8 cellular contexts compared by ENCODE assay signal in genomic region chr7:132614428-132615076, GRCh38. TPM values are rescaled to one million over a fixed set of nuclear protein-coding genes. Genes with fewer than 3 reads are reported as not detected.
DNase-seq lines count a peak whose midpoint lies in the region; ATAC-seq and TF ChIP-seq lines count a peak whose summit lies in the region.

No MANE protein-coding gene starts in this region.

- no peaks in the 10 kb centered on the region for H3K9me3 ChIP-seq in MG63
- H3K9me3 ChIP-seq in esophagus muscularis mucosa, result no peaks in the 10 kb centered on the region

- H3K36me3 ChIP-seq in MG63 (no peaks in the 10 kb centered on the region), esophagus muscularis mucosa (no peaks in the 10 kb centered on the region)

- DNase-seq in MG63 (peak; percentile 14), esophagus muscularis mucosa (ENCODE audit: extremely low spot score) (no peak), naive B cell (no peak), OCI-M2 (lab: John Stamatoyannopoulos, UW; ENCODE audit: unreplicated experiment) (no peak)
- no peak for DNase-seq in activated CD4-positive, alpha-beta memory T cell treated with anti-CD3 and anti-CD28 coated beads, Interleukin-2, amount 10 ng/mL, durations not matched to agents 7 days and 5 days

- CTCF ChIA-PET in activated CD4-positive, alpha-beta memory T cell treated with anti-CD3 and anti-CD28 coated beads, Interleukin-2, amount 10 ng/mL, durations not matched to agents 7 days and 5 days (lab: Charles Lee), result no interaction called here

- ATAC-seq in naive B cell (ENCODE audit: low read depth in 2 of 2), result no peak
- no peak for ATAC-seq in GM18868 (IDR thresholded peaks at IDR 0.05; ENCODE audit: unreplicated experiment)
- no peak for ATAC-seq in GM21515 (IDR thresholded peaks at IDR 0.05; ENCODE audit: unreplicated experiment)

- TF ChIP-seq POLR2A in esophagus muscularis mucosa (IDR thresholded peaks at IDR 0.05; ENCODE audit: low read depth), result no peak

- TF ChIP-seq CTCF in C4-2B (conservative IDR thresholded peaks at IDR 0.05), result peak; percentile 22; the same call in 1 of the 2 replicates
- TF ChIP-seq CTCF in esophagus muscularis mucosa (IDR thresholded peaks at IDR 0.05), result peak in 1 of 3 experiments; percentile 12

- 25% methylated on average over 19 of the region's 19 CpGs for WGBS in esophagus muscularis mucosa

- H3K27ac Mint-ChIP-seq in naive B cell, result peak overlapping the region in 2 of 6 donors; percentile 11 to 64
- H3K27ac Mint-ChIP-seq in activated CD4-positive, alpha-beta memory T cell treated with anti-CD3 and anti-CD28 coated beads, Interleukin-2, amount 10 ng/mL, durations not matched to agents 7 days and 5 days, result no peak overlapping the region

- no peak for TF ChIP-seq EP300 in esophagus muscularis mucosa (IDR thresholded peaks at IDR 0.05)

- peaks cover 0 to 3% (median 0%) of the 10 kb centered on the region in 7 donors for H3K9me3 Mint-ChIP-seq in naive B cell
- no peaks in the 10 kb centered on the region for H3K9me3 Mint-ChIP-seq in activated CD4-positive, alpha-beta memory T cell treated with anti-CD3 and anti-CD28 coated beads, Interleukin-2, amount 10 ng/mL, durations not matched to agents 7 days and 5 days

- peak overlapping the region in 6 of 8 donors; percentile 3 to 80 (median 40) for H3K4me3 Mint-ChIP-seq in naive B cell
- H3K4me3 Mint-ChIP-seq in activated CD4-positive, alpha-beta memory T cell treated with anti-CD3 and anti-CD28 coated beads, Interleukin-2, amount 10 ng/mL, durations not matched to agents 7 days and 5 days, result no peak overlapping the region

- H3K27me3 ChIP-seq in MG63 (no peaks in the 10 kb centered on the region), esophagus muscularis mucosa (peaks cover 0 to 6% (median 0%) of the 10 kb centered on the region in 4 donors)

- H3K4me1 Mint-ChIP-seq in naive B cell, result peaks cover 4 to 12% (median 6%) of the 10 kb centered on the region in 3 donors
- no peaks in the 10 kb centered on the region for H3K4me1 Mint-ChIP-seq in activated CD4-positive, alpha-beta memory T cell treated with anti-CD3 and anti-CD28 coated beads, Interleukin-2, amount 10 ng/mL, durations not matched to agents 7 days and 5 days

- H3K4me1 ChIP-seq in esophagus muscularis mucosa, result peaks cover 0 to 18% (median 13%) of the 10 kb centered on the region in 4 donors

- peaks cover 9 to 41% (median 18%) of the 10 kb centered on the region in 3 donors for H3K27me3 Mint-ChIP-seq in naive B cell
- H3K27me3 Mint-ChIP-seq in activated CD4-positive, alpha-beta memory T cell treated with anti-CD3 and anti-CD28 coated beads, Interleukin-2, amount 10 ng/mL, durations not matched to agents 7 days and 5 days, result peaks cover 17% of the 10 kb centered on the region

- no peaks in the 10 kb centered on the region for H3K36me3 Mint-ChIP-seq in naive B cell
- H3K36me3 Mint-ChIP-seq in activated CD4-positive, alpha-beta memory T cell treated with anti-CD3 and anti-CD28 coated beads, Interleukin-2, amount 10 ng/mL, durations not matched to agents 7 days and 5 days (ENCODE audit: low read depth), result no peaks in the 10 kb centered on the region

- H3K27ac ChIP-seq in C4-2B (no peak overlapping the region), esophagus muscularis mucosa (replicated peaks in 1 of 4) (no peak overlapping the region)

- POLR2A ChIA-PET in activated CD4-positive, alpha-beta memory T cell treated with anti-CD3 and anti-CD28 coated beads, Interleukin-2, amount 10 ng/mL, durations not matched to agents 7 days and 5 days (lab: Charles Lee), result no interaction called here

- H3K4me3 ChIP-seq in MG63 (no peak overlapping the region; the same call in 1 of the 2 replicates), esophagus muscularis mucosa (peak overlapping the region; percentile 29 to 48 (median 34))

- intact Hi-C loops in esophagus muscularis mucosa (cut with DNase I), result no loop called here

RNA-seq across cellular contexts. Expression of gene PLXNA4, which starts 38.3 kb away (rescaled TPM):
- total RNA-seq in MG63 (2014; rRNA removed; shearing (Covaris generic); ENCODE audit: low replicate concordance), result not detected in 2 replicates
- total RNA-seq in esophagus muscularis mucosa, result 1 to 10 TPM; 5.0 to 9.5 (median 6.6) TPM
- not detected for polyA plus RNA-seq in naive B cell (ENCODE audit: low read depth in 6 of 6)
- total RNA-seq in activated CD4-positive, alpha-beta memory T cell treated with anti-CD3 and anti-CD28 coated beads, Interleukin-2, amount 10 ng/mL, durations not matched to agents 7 days and 5 days, result 1 to 10 TPM; 1.2 to 1.4 TPM
